15 cellular contexts compared by ENCODE assay signal in genomic region chr3:58071480-58071971, GRCh38.
DNase-seq lines count a peak whose midpoint lies in the region; ATAC-seq and TF ChIP-seq lines count a peak whose summit lies in the region.
"Had no signal": no experiment of that assay in that cellular context is flagged by ENCODE, and none has a peak within 500 bp of the region (broad histone marks: within the 10 kb centered on the region; RNA-seq: fewer than 3 reads in every experiment).

No MANE protein-coding gene starts in this region.

- no peaks in the 10 kb centered on the region for H3K9me3 Mint-ChIP-seq in HFFc6
- H3K9me3 Mint-ChIP-seq in stimulated activated naive B cell treated with anti-CD40 and anti-IgM and Interleukin-4, amounts not matched to agents 10 μg/mL and 1 μg/mL and 100 μg/mL, for 72 hours = no peaks in the 10 kb centered on the region
- H3K9me3 Mint-ChIP-seq: natural killer cell treated with Interleukin-12 subunit alpha and Interleukin-12 subunit beta and Interleukin-15 and Interleukin-18, amount 100 ng/mL, for 72 hours had no signal

- no peak for TF ChIP-seq POLR2A in body of pancreas (IDR thresholded peaks at IDR 0.05)

- TF ChIP-seq CTCF in HFFc6 (IDR thresholded peaks at IDR 0.05) (no peak), body of pancreas (IDR thresholded peaks at IDR 0.05) (no peak), left lung (IDR thresholded peaks at IDR 0.05) (no peak)

- H3K4me1 ChIP-seq in body of pancreas (peaks cover 50% of the 10 kb centered on the region), left lung (no peaks in the 10 kb centered on the region)

- WGBS in body of pancreas, 2 donors = 57 to 65% methylated on average over 6 to 7 of the region's 7 CpGs

- H3K9me3 ChIP-seq in body of pancreas (no peaks in the 10 kb centered on the region), left lung (no peaks in the 10 kb centered on the region)
- H3K9me3 ChIP-seq: right atrium auricular region had no signal

- H3K27me3 ChIP-seq in body of pancreas (no peaks in the 10 kb centered on the region), left lung (no peaks in the 10 kb centered on the region)
- H3K27me3 ChIP-seq: right atrium auricular region had no signal

- intact Hi-C loops in body of pancreas (cut with DNase I) (no loop called here), left lung (cut with DNase I) (no loop called here)

- H3K4me1 Mint-ChIP-seq in HFFc6 (ENCODE audit: low read depth) = peaks cover 61% of the 10 kb centered on the region
- peaks cover 17 to 26% of the 10 kb centered on the region in 2 donors for H3K4me1 Mint-ChIP-seq in stimulated activated naive B cell treated with anti-CD40 and anti-IgM and Interleukin-4, amounts not matched to agents 10 μg/mL and 1 μg/mL and 100 μg/mL, for 72 hours

- H3K27me3 Mint-ChIP-seq in HFFc6 (ENCODE audit: insufficient read depth) = peaks cover 4% of the 10 kb centered on the region; the same call in 1 of the 2 replicates
- H3K27me3 Mint-ChIP-seq in stimulated activated naive B cell treated with anti-CD40 and anti-IgM and Interleukin-4, amounts not matched to agents 10 μg/mL and 1 μg/mL and 100 μg/mL, for 72 hours = no peaks in the 10 kb centered on the region
- H3K27me3 Mint-ChIP-seq: natural killer cell treated with Interleukin-12 subunit alpha and Interleukin-12 subunit beta and Interleukin-15 and Interleukin-18, amount 100 ng/mL, for 72 hours had no signal

- peaks cover 23% of the 10 kb centered on the region for H3K36me3 Mint-ChIP-seq in HFFc6 (ENCODE audit: low read depth)
- H3K36me3 Mint-ChIP-seq in stimulated activated naive B cell treated with anti-CD40 and anti-IgM and Interleukin-4, amounts not matched to agents 10 μg/mL and 1 μg/mL and 100 μg/mL, for 72 hours = no peaks in the 10 kb centered on the region
- H3K36me3 Mint-ChIP-seq: natural killer cell treated with Interleukin-12 subunit alpha and Interleukin-12 subunit beta and Interleukin-15 and Interleukin-18, amount 100 ng/mL, for 72 hours had no signal

- peak; percentile 61 for ATAC-seq in body of pancreas
- peak; percentile 45 for ATAC-seq in left lung
- ATAC-seq in stimulated activated naive B cell treated with anti-CD40 and anti-IgM and Interleukin-4, amounts not matched to agents 10 μg/mL and 1 μg/mL and 100 μg/mL, for 72 hours (replicated peaks) = no peak
- no peak for ATAC-seq in GM19397 (IDR thresholded peaks at IDR 0.05; ENCODE audit: unreplicated experiment)
- ATAC-seq: natural killer cell treated with Interleukin-12 subunit alpha and Interleukin-12 subunit beta and Interleukin-15 and Interleukin-18, amount 100 ng/mL, for 72 hours; SK-N-SH treated with all-trans-retinoic acid at 6 μM for 48 hours had no signal

- DNase-seq in HFFc6 (no peak), body of pancreas (peak in 3 of 4 donors; percentile 37 to 52 (median 41)), left lung (no peak), T-helper 9 cell (no peak), NCI-H446 treated with DMSO at 0.1 percent for 48 hours (lab: John Stamatoyannopoulos, UW) (no peak), DMS 273 treated with DMSO at 0.1 percent for 48 hours (lab: John Stamatoyannopoulos, UW) (no peak)
- no peak for DNase-seq in stimulated activated naive B cell treated with anti-CD40 and anti-IgM and Interleukin-4, amounts not matched to agents 10 μg/mL and 1 μg/mL and 100 μg/mL, for 72 hours
- DNase-seq: DMS79, erythroblast, NCI-H1105, WERI-Rb-1 had no signal

- H3K4me3 ChIP-seq in body of pancreas (no peak overlapping the region), left lung (no peak overlapping the region)
- H3K4me3 ChIP-seq: right atrium auricular region had no signal

- H3K4me3 Mint-ChIP-seq in HFFc6 = no peak overlapping the region
- H3K4me3 Mint-ChIP-seq in stimulated activated naive B cell treated with anti-CD40 and anti-IgM and Interleukin-4, amounts not matched to agents 10 μg/mL and 1 μg/mL and 100 μg/mL, for 72 hours = no peak overlapping the region
- H3K4me3 Mint-ChIP-seq: natural killer cell treated with Interleukin-12 subunit alpha and Interleukin-12 subunit beta and Interleukin-15 and Interleukin-18, amount 100 ng/mL, for 72 hours had no signal

- H3K36me3 ChIP-seq in body of pancreas (replicated peaks in 1 of 2; ENCODE audit: insufficient read depth in 1 of 2, low read depth in 2 of 2) (no peaks in the 10 kb centered on the region), left lung (no peaks in the 10 kb centered on the region)
- H3K36me3 ChIP-seq: right atrium auricular region, WERI-Rb-1 had no signal

- peak overlapping the region; percentile 55 for H3K27ac Mint-ChIP-seq in HFFc6
- peak overlapping the region; percentile 6 for H3K27ac Mint-ChIP-seq in stimulated activated naive B cell treated with anti-CD40 and anti-IgM and Interleukin-4, amounts not matched to agents 10 μg/mL and 1 μg/mL and 100 μg/mL, for 72 hours
- H3K27ac Mint-ChIP-seq: natural killer cell treated with Interleukin-12 subunit alpha and Interleukin-12 subunit beta and Interleukin-15 and Interleukin-18, amount 100 ng/mL, for 72 hours had no signal

- H3K27ac ChIP-seq in body of pancreas (peak overlapping the region; percentile 8 to 56 (median 24)), left lung (no peak overlapping the region)
- H3K27ac ChIP-seq: right atrium auricular region, WERI-Rb-1 had no signal

Comparison
In these comparisons a context has a peak if more than half of its experiments do, and no peak if none do; other contexts are left out.
1. DNase-seq: peak in body of pancreas (3 of 4); none in HFFc6 (single experiment), left lung (0 of 2), stimulated activated naive B cell treated with anti-CD40 and anti-IgM and Interleukin-4, amounts not matched to agents 10 μg/mL and 1 μg/mL and 100 μg/mL, for 72 hours (single experiment), T-helper 9 cell (single experiment), NCI-H446 treated with DMSO at 0.1 percent for 48 hours (single experiment) and DMS 273 treated with DMSO at 0.1 percent for 48 hours (single experiment).
2. ATAC-seq: peak in body of pancreas (single experiment) and left lung (single experiment); none in stimulated activated naive B cell treated with anti-CD40 and anti-IgM and Interleukin-4, amounts not matched to agents 10 μg/mL and 1 μg/mL and 100 μg/mL, for 72 hours (0 of 2) and GM19397 (single experiment).
3. H3K27ac ChIP-seq: peak in body of pancreas (4 of 4); none in left lung (0 of 2).